ENCODE assay signal across 8 cellular contexts in genomic region chr17:74493381-74493833, GRCh38. TPM values are rescaled to one million over a fixed set of nuclear protein-coding genes. Genes with fewer than 3 reads are reported as not detected.
DNase-seq lines count a peak whose midpoint lies in the region; ATAC-seq and TF ChIP-seq lines count a peak whose summit lies in the region.

No MANE protein-coding gene starts in this region.

- ATAC-seq in GM21447 (IDR thresholded peaks at IDR 0.05; ENCODE audit: unreplicated experiment), result peak; percentile 60
- ATAC-seq in left lobe of liver, result peak; percentile 100
- ATAC-seq in GM21825 (IDR thresholded peaks at IDR 0.05; ENCODE audit: unreplicated experiment), result no peak

- DNase-seq in AG20443 (ENCODE audit: low spot score) (peak; percentile 84), NCI-H345 (lab: John Stamatoyannopoulos, UW) (peak; percentile 71), coronary artery (ENCODE audit: low spot score) (peak; percentile 73), left lobe of liver (ENCODE audit: low spot score) (peak; percentile 73)
- DNase-seq in activated CD4-positive, alpha-beta T cell treated with anti-CD3 and anti-CD28 coated beads for 4 hours, result peak; percentile 55 to 69
- DNase-seq in stimulated activated CD4-positive, alpha-beta T cell treated with anti-CD3 and anti-CD28 coated beads, Interleukin-4, amount 100 ng/mL, for 24 hours, result peak; percentile 72

- no peak overlapping the region for H3K27ac ChIP-seq in coronary artery

- H3K4me3 ChIP-seq in coronary artery, result no peak overlapping the region

- TF ChIP-seq CTCF in coronary artery (IDR thresholded peaks at IDR 0.05), result peak; percentile 90

RNA-seq across cellular contexts. Expression of gene CD300A, which starts 27.0 kb away (rescaled TPM):
- total RNA-seq in left lobe of liver, result 3.8 TPM

RNA-seq across cellular contexts. Expression of gene CD300LB, which starts 37.9 kb away (rescaled TPM):
- total RNA-seq in left lobe of liver, result 0.08 TPM

RNA-seq across cellular contexts. Expression of gene CD300C, which starts 52.5 kb away (rescaled TPM):
- 0.50 TPM for total RNA-seq in left lobe of liver
